Comparison of ENCODE assay signal across 2 cellular contexts in genomic region chr5:119439140-119439625, GRCh38.
TF ChIP-seq lines count a peak whose summit lies in the region.

No MANE protein-coding gene starts in this region.

TF ChIP-seq in K562, 482 proteins besides CTCF, POLR2A, EP300 and RAD21 (continued from another document):
- TF ChIP-seq ZNF395 (CRISPR knock-in tag; IDR thresholded peaks at IDR 0.05) (0 out of 2 replicates have a peak, but pooled peaks have one; percentile 1), PHF21A (IDR thresholded peaks at IDR 0.05; ENCODE audit: borderline replicate concordance, low read depth) (no peak), NFRKB (IDR thresholded peaks at IDR 0.05; ENCODE audit: low read depth) (0 out of 2 replicates have a peak, but pooled peaks have one; percentile 35), PRDM10 (IDR thresholded peaks at IDR 0.05; ENCODE audit: partially characterized antibody) (peak; percentile 27)
- TF ChIP-seq, protein P1, sequence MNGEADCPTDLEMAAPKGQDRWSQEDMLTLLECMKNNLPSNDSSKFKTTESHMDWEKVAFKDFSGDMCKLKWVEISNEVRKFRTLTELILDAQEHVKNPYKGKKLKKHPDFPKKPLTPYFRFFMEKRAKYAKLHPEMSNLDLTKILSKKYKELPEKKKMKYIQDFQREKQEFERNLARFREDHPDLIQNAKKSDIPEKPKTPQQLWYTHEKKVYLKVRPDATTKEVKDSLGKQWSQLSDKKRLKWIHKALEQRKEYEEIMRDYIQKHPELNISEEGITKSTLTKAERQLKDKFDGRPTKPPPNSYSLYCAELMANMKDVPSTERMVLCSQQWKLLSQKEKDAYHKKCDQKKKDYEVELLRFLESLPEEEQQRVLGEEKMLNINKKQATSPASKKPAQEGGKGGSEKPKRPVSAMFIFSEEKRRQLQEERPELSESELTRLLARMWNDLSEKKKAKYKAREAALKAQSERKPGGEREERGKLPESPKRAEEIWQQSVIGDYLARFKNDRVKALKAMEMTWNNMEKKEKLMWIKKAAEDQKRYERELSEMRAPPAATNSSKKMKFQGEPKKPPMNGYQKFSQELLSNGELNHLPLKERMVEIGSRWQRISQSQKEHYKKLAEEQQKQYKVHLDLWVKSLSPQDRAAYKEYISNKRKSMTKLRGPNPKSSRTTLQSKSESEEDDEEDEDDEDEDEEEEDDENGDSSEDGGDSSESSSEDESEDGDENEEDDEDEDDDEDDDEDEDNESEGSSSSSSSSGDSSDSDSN (IDR thresholded peaks at IDR 0.05; ENCODE audit: borderline replicate concordance in 1 of 2, low read depth in 2 of 2, low read length in 2 of 2) = no peak

TF ChIP-seq in GM23338, 12 proteins besides CTCF, POLR2A, EP300 and RAD21 (continued from another document):
- no peak for TF ChIP-seq JUNB (IDR thresholded peaks at IDR 0.05; ENCODE audit: unreplicated experiment)
- TF ChIP-seq, protein P2, sequence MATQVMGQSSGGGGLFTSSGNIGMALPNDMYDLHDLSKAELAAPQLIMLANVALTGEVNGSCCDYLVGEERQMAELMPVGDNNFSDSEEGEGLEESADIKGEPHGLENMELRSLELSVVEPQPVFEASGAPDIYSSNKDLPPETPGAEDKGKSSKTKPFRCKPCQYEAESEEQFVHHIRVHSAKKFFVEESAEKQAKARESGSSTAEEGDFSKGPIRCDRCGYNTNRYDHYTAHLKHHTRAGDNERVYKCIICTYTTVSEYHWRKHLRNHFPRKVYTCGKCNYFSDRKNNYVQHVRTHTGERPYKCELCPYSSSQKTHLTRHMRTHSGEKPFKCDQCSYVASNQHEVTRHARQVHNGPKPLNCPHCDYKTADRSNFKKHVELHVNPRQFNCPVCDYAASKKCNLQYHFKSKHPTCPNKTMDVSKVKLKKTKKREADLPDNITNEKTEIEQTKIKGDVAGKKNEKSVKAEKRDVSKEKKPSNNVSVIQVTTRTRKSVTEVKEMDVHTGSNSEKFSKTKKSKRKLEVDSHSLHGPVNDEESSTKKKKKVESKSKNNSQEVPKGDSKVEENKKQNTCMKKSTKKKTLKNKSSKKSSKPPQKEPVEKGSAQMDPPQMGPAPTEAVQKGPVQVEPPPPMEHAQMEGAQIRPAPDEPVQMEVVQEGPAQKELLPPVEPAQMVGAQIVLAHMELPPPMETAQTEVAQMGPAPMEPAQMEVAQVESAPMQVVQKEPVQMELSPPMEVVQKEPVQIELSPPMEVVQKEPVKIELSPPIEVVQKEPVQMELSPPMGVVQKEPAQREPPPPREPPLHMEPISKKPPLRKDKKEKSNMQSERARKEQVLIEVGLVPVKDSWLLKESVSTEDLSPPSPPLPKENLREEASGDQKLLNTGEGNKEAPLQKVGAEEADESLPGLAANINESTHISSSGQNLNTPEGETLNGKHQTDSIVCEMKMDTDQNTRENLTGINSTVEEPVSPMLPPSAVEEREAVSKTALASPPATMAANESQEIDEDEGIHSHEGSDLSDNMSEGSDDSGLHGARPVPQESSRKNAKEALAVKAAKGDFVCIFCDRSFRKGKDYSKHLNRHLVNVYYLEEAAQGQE (IDR thresholded peaks at IDR 0.05; ENCODE audit: unreplicated experiment) = no peak
- TF ChIP-seq ZNF331 (CRISPR knock-in tag; IDR thresholded peaks at IDR 0.05; ENCODE audit: low read depth) = no peak
- TF ChIP-seq POLR2AphosphoS5 (IDR thresholded peaks at IDR 0.05; ENCODE audit: low read depth) = no peak
- no peak for TF ChIP-seq CREB1 (CRISPR knock-in tag; IDR thresholded peaks at IDR 0.05; ENCODE audit: low read depth)
- no peak for TF ChIP-seq ZNF114 (CRISPR knock-in tag; IDR thresholded peaks at IDR 0.05)
- no peak for TF ChIP-seq EZH2phosphoT487 (IDR thresholded peaks at IDR 0.05; ENCODE audit: unreplicated experiment)
- no peak for TF ChIP-seq ZNF462 (CRISPR knock-in tag; IDR thresholded peaks at IDR 0.05)
